In the genomic region with DNA sequence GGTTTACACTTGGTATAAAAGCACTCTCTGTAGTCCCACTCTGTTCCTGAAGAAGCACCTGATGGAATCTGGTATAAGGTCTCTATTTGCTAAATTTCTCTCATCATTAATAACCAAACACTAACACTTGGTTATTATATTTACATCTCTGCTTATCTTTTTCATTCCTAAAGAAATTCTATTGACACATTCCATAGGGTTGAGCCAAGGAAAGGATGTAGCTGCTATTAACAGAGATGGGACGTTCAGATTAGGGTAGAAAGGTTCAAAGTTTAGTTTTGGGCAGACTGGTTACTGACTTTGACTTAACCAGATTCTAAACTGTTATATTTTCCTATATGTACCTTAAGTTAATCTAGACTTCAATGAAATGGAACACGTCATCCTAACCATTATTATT, we compare ENCODE assay signal across 7 cellular contexts.
"Had no signal": no experiment of that assay in that cellular context is flagged by ENCODE, and none has a peak within 500 bp of the region (broad histone marks: within the 10 kb centered on the region; RNA-seq: fewer than 3 reads in every experiment).

No MANE protein-coding gene starts in this region.

- H3K27me3 Mint-ChIP-seq: IgD-negative memory B cell had no signal

- H3K27ac Mint-ChIP-seq: GM23338, H9, IgD-negative memory B cell had no signal

- FAIRE-seq: H1, H54 had no signal

- H3K4me2 ChIP-seq: GM23338 had no signal

- H3K4me3 ChIP-seq: GM23338 had no signal

- H3K4me3 Mint-ChIP-seq: GM23338, H9, IgD-negative memory B cell had no signal

- DNase-seq: H9, HCEC 1CT, KG1 had no signal

- H2AFZ ChIP-seq: GM23338 had no signal
